8 cellular contexts compared by ENCODE assay signal in genomic region chr11:47177229-47177845, GRCh38. TPM values are rescaled to one million over a fixed set of nuclear protein-coding genes. Genes with fewer than 3 reads are reported as not detected.
DNase-seq lines count a peak whose midpoint lies in the region; ATAC-seq and TF ChIP-seq lines count a peak whose summit lies in the region.

No MANE protein-coding gene starts in this region.

- peak; percentile 84 for DNase-seq in DMS53 (lab: John Stamatoyannopoulos, UW)
- peak in 3 of 4 experiments; percentile 46 to 69 (median 60) for DNase-seq in activated naive CD4-positive, alpha-beta T cell (lab: John Stamatoyannopoulos, UW)
- peak; percentile 89 for DNase-seq in foreskin melanocyte
- peak; percentile 71 to 75 for DNase-seq in thyroid gland

- H3K27me3 ChIP-seq in HUES64 (ENCODE audit: insufficient read depth, low read length) (no peaks in the 10 kb centered on the region), neutrophil (no peaks in the 10 kb centered on the region), thyroid gland (no peaks in the 10 kb centered on the region)

- no peaks in the 10 kb centered on the region for H3K9me3 ChIP-seq in HUES64 (ENCODE audit: insufficient read depth, low read depth, low read length)
- no peaks in the 10 kb centered on the region for H3K9me3 ChIP-seq in neutrophil
- H3K9me3 ChIP-seq in thyroid gland, result no peaks in the 10 kb centered on the region

- peak overlapping the region; percentile 99 for H3K9ac ChIP-seq in HUES64 (ENCODE audit: low read depth, low read length)

- WGBS in HUES64, result 11% methylated on average over 20 of the region's 21 CpGs
- WGBS in thyroid gland, 2 donors, result 4 to 12% methylated on average over 10 to 21 of the region's 21 CpGs

- peak overlapping the region; percentile 94 for H3K27ac ChIP-seq in HUES64 (ENCODE audit: low read depth, low read length)
- H3K27ac ChIP-seq in neutrophil, result peak overlapping the region; percentile 81
- H3K27ac ChIP-seq in thyroid gland, result peak overlapping the region; percentile 96 to 98 (median 96)

- no peak for TF ChIP-seq CTCF in neutrophil (IDR thresholded peaks at IDR 0.05)
- TF ChIP-seq CTCF in thyroid gland (IDR thresholded peaks at IDR 0.05), result peak in 5 of 6 experiments; percentile 53 to 85 (median 67)

- peak; percentile 59 for ATAC-seq in GM21447 (IDR thresholded peaks at IDR 0.05; ENCODE audit: unreplicated experiment)

- H3K36me3 ChIP-seq in HUES64 (ENCODE audit: insufficient read depth, low read length) (peaks cover 46% of the 10 kb centered on the region), neutrophil (peaks cover 27% of the 10 kb centered on the region), thyroid gland (peaks cover 17 to 32% of the 10 kb centered on the region in 2 donors)

- intact Hi-C loops in thyroid gland (cut with DNase I), result loop anchor here (5.0 kb wide), 2 partner anchors 35 to 180 kb away; partner anchors contain the start of gene DDB2

- peak in 1 of 2 donors; percentile 32 for TF ChIP-seq POLR2A in thyroid gland (IDR thresholded peaks at IDR 0.05)

- 0 out of 2 replicates have a peak, but pooled peaks cover 11% of the 10 kb centered on the region for H3K4me1 ChIP-seq in HUES64 (ENCODE audit: insufficient read depth, low read length)
- peaks cover 21 to 23% of the 10 kb centered on the region in 2 experiments for H3K4me1 ChIP-seq in neutrophil (ENCODE audit: control insufficient read depth in 1 of 2, insufficient read depth in 1 of 2, low read depth in 1 of 2, low read length in 1 of 2)
- peaks cover 20 to 25% of the 10 kb centered on the region in 2 donors for H3K4me1 ChIP-seq in thyroid gland

- H3K4me3 ChIP-seq in HUES64 (ENCODE audit: low read length) (peak overlapping the region; percentile 100), neutrophil (ENCODE audit: low read depth in 1 of 2, low read length in 1 of 2) (peak overlapping the region; percentile 98 to 99), thyroid gland (replicated peaks in 1 of 3) (peak overlapping the region; percentile 35 to 76 (median 47))

TF ChIP-seq in PFSK-1, 5 proteins besides CTCF, POLR2A, EP300 and RAD21:
- TF ChIP-seq TAF1 (IDR thresholded peaks at IDR 0.05; ENCODE audit: borderline replicate concordance, insufficient read depth, low read length) (no peak), SIN3A (IDR thresholded peaks at IDR 0.05; ENCODE audit: borderline replicate concordance, insufficient read depth, low read length) (peak; percentile 49; the same call in 1 of the 2 replicates)

RNA-seq across cellular contexts. Expression of gene ARFGAP2, which starts 0.7 kb away (rescaled TPM):
- 42.6 TPM for polyA plus RNA-seq in HUES64 (2013, experiment 1 of 2)
- 41.3 TPM for polyA plus RNA-seq in HUES64 (2013, experiment 2 of 2)
- polyA plus RNA-seq in PFSK-1 (2012; ENCODE audit: insufficient read length, low read depth), result 51.0 TPM
- 100 to 1,000 TPM; 145 to 194 (median 160) TPM for total RNA-seq in thyroid gland

RNA-seq across cellular contexts. Expression of gene PACSIN3, which starts 8.9 kb away (rescaled TPM):
- polyA plus RNA-seq in HUES64 (2013, experiment 1 of 2), result 29.3 TPM
- 27.3 TPM for polyA plus RNA-seq in HUES64 (2013, experiment 2 of 2)
- polyA plus RNA-seq in PFSK-1 (2012; ENCODE audit: insufficient read length, low read depth), result 32.9 TPM
- 10 to 100 TPM; 43.6 to 71.6 (median 54.2) TPM for total RNA-seq in thyroid gland

RNA-seq across cellular contexts. Expression of gene DDB2, which starts 37.4 kb away (rescaled TPM):
- 36.7 TPM for polyA plus RNA-seq in HUES64 (2013, experiment 1 of 2)
- polyA plus RNA-seq in HUES64 (2013, experiment 2 of 2), result 44.4 TPM
- polyA plus RNA-seq in PFSK-1 (2012; ENCODE audit: insufficient read length, low read depth), result 15.4 TPM
- 10 to 100 TPM; 10.6 to 19.3 (median 12.9) TPM for total RNA-seq in thyroid gland

Comparison
In these comparisons a context has a peak if more than half of its experiments do, and no peak if none do; other contexts are left out.
1. Peak in every context shown above with its lines: DNase-seq, ATAC-seq, H3K4me3 ChIP-seq and H3K27ac ChIP-seq.
2. H3K4me3 ChIP-seq: peak in every context shown above with its lines; median percentile 100 in HUES64; 98 in neutrophil; 47 in thyroid gland.